In genomic region chr10:123389520-123389919, GRCh38 we compare ENCODE assay signal across 27 cellular contexts.
"Had no signal": no experiment of that assay in that cellular context is flagged by ENCODE, and none has a peak within 500 bp of the region (broad histone marks: within the 10 kb centered on the region; RNA-seq: fewer than 3 reads in every experiment).

No MANE protein-coding gene starts in this region.

- H3K9ac ChIP-seq: KMS-11 had no signal

- H3K27me3 Mint-ChIP-seq: IgD-negative memory B cell, T-helper 17 cell had no signal

- H2AFZ ChIP-seq: PC-9 had no signal

- H3K36me3 ChIP-seq: MG63, Peyer's patch, SJCRH30 had no signal

- H3K27ac ChIP-seq: HL-60, KMS-11, PC-9, Peyer's patch, SJCRH30 had no signal

- H3K9me3 ChIP-seq: MG63, Peyer's patch, SJCRH30 had no signal

- FAIRE-seq: HTR-8/SVneo, K562 had no signal

- H3K27ac Mint-ChIP-seq: IgD-negative memory B cell, T-helper 17 cell had no signal

- H3K4me3 Mint-ChIP-seq: IgD-negative memory B cell, T-helper 17 cell had no signal

- DNase-seq: MG63, NCI-H1092, NCI-H1105 treated with DMSO at 0.1 percent for 48 hours, NCI-H1417 treated with DMSO at 0.1 percent for 48 hours, NCI-H146, NCI-H1694 treated with DMSO at 0.1 percent for 48 hours, NCI-H1930, NCI-H2081, NCI-H2107, NCI-H2227 treated with DMSO at 0.1 percent for 48 hours, NCI-H524, NCI-H69, NCI-H774, OCI-M1, PC-9, Peyer's patch, SHP77 treated with DMSO at 0.1 percent for 48 hours, SJCRH30, T-helper 1 cell, T-helper 17 cell had no signal

- H3K4me2 ChIP-seq: KMS-11, PC-9 had no signal

- H3K4me3 ChIP-seq: K562, MG63, PC-9, Peyer's patch, SJCRH30 had no signal

- H3K4me1 ChIP-seq: Peyer's patch, SJCRH30 had no signal

- H3K4me1 Mint-ChIP-seq: T-helper 17 cell had no signal

- ATAC-seq: K562, Right ventricle myocardium inferior, SK-N-SH treated with all-trans-retinoic acid at 6 μM for 48 hours, T-helper 17 cell had no signal

- H3K27me3 ChIP-seq: MG63, Peyer's patch, SJCRH30 had no signal
